1 cellular context compared by ENCODE assay signal in the genomic region with DNA sequence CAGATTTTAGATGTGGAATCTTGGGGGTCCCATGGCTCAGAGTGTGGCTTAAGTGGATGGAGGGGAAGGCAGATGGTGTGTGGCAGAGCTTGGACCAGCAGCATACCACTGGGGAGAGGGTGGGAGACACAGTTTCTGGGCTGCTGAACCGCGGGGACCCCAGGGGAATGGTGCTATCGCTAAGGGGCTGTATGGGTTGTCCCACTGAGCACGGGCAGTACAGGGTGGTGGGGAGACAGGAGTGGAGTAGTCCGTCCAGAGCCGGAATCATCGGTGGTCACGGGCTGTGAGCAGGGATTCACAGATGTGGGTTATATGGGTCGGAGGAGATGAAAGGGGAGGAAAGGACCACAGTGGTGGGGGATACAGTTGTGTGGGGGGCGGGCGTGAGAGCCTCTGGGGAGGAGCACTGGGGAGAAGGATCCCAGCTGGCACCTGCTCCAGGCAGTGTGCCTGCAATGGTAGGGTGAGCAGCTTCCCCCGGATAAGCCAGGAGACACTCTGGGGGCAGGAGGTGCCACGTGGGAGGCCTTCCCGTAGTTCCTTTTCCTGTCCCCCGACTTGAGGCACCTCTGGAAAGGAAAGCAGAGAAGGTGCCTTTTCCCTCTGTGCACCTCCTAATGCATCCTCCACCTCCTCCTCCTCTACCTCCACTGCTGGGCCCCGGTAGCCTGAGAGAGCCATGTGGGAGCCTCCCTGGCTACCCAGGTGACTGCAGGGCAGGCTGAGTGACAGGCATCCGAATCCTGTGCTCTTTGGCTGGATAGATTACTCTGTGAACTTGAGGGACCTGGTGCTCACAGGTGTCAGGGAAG.
TF ChIP-seq lines count a peak whose summit lies in the region.

No MANE protein-coding gene starts in this region.

TF ChIP-seq in IMR-90, 13 proteins besides CTCF, POLR2A, EP300 and RAD21:
- TF ChIP-seq RFX5 (IDR thresholded peaks at IDR 0.05; ENCODE audit: low read depth, low read length) (no peak), MAZ (IDR thresholded peaks at IDR 0.05; ENCODE audit: borderline replicate concordance, low read depth, low read length) (peak; percentile 26; the same call in 1 of the 2 replicates), BHLHE40 (IDR thresholded peaks at IDR 0.05; ENCODE audit: low read depth, low read length) (peak; percentile 23; the same call in 1 of the 2 replicates)
TF ChIP-seq in IMR-90: peak in this region for 2.
